In the genomic region with DNA sequence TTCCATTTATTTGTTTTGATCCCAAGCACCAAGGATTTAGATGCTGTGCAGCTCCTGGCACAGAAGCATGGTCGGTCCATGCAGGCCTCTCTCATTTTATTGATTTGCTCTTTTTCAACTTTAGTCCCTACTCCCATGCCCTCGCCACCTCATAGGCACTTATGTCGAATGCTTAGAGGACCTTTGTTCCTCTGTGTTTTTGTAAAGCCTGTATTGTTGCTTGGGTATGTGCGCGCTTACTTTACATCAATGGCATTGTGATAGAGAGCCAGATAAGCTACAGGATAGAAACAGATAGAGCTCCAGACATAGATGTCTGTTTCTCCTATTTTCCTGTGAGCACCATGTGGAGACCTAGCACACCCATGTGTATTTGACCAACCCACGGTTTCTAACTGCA, we compare ENCODE assay signal across 18 cellular contexts.
DNase-seq lines count a peak whose midpoint lies in the region; ATAC-seq and TF ChIP-seq lines count a peak whose summit lies in the region.
"Had no signal": no experiment of that assay in that cellular context is flagged by ENCODE, and none has a peak within 500 bp of the region (broad histone marks: within the 10 kb centered on the region; RNA-seq: fewer than 3 reads in every experiment).

No MANE protein-coding gene starts in this region.

- H3K36me3 Mint-ChIP-seq in mesothelial cell of epicardium = no peaks in the 10 kb centered on the region
- H3K36me3 Mint-ChIP-seq: CD4-positive, CD25-positive, alpha-beta regulatory T cell had no signal

- H3K4me1 Mint-ChIP-seq in mesothelial cell of epicardium = no peaks in the 10 kb centered on the region

- ATAC-seq in HG02870 (IDR thresholded peaks at IDR 0.05; ENCODE audit: unreplicated experiment) = peak; percentile 4
- ATAC-seq in HG03432 (IDR thresholded peaks at IDR 0.05; ENCODE audit: unreplicated experiment) = no peak
- no peak for ATAC-seq in HG02588 (IDR thresholded peaks at IDR 0.05; ENCODE audit: unreplicated experiment)
- ATAC-seq: Right ventricle myocardium inferior had no signal

- H3K4me3 Mint-ChIP-seq in mesothelial cell of epicardium = no peak overlapping the region
- H3K4me3 Mint-ChIP-seq: CD4-positive, CD25-positive, alpha-beta regulatory T cell had no signal

- H3K36me3 ChIP-seq in KOPT-K1 (ENCODE audit: insufficient read depth, low read length) = no peaks in the 10 kb centered on the region
- H3K36me3 ChIP-seq: SJSA1 had no signal

- no peak for TF ChIP-seq CTCF in mesothelial cell of epicardium (IDR thresholded peaks at IDR 0.05; ENCODE audit: unreplicated experiment)

- no peaks in the 10 kb centered on the region for H3K27me3 Mint-ChIP-seq in mesothelial cell of epicardium (ENCODE audit: low read depth)
- H3K27me3 Mint-ChIP-seq: CD4-positive, CD25-positive, alpha-beta regulatory T cell had no signal

- H3K27ac ChIP-seq in KOPT-K1 (ENCODE audit: low read depth, low read length, poor library complexity, severe bottlenecking) (peak overlapping the region; percentile 66), caudate nucleus (ENCODE audit: low read depth, low read length) (peak overlapping the region; percentile 98), substantia nigra (ENCODE audit: low read depth, low read length, poor library complexity, severe bottlenecking) (peak overlapping the region; percentile 97)
- H3K27ac ChIP-seq: SJSA1 had no signal

- H3K27ac Mint-ChIP-seq in mesothelial cell of epicardium = no peak overlapping the region
- H3K27ac Mint-ChIP-seq: CD4-positive, CD25-positive, alpha-beta regulatory T cell had no signal

- peaks cover 10% of the 10 kb centered on the region for H3K9me3 Mint-ChIP-seq in mesothelial cell of epicardium

- no peak for DNase-seq in caudate nucleus (lab: John Stamatoyannopoulos, UW)
- no peak for DNase-seq in substantia nigra (lab: John Stamatoyannopoulos, UW)
- DNase-seq in mesothelial cell of epicardium (ENCODE audit: low spot score in 2 of 2, unreplicated experiment in 2 of 2) = no peak
- DNase-seq: BE2C; CD4-positive, CD25-positive, alpha-beta regulatory T cell; COR-L47; DMS79 treated with DMSO at 0.1 percent for 48 hours; H7; Kasumi-1; NCI-H1417; NCI-H1694 treated with DMSO at 0.1 percent for 48 hours; NCI-H2081 treated with DMSO at 0.1 percent for 48 hours had no signal

- H3K9me3 ChIP-seq in KOPT-K1 (ENCODE audit: insufficient read depth, low read length, poor library complexity, severe bottlenecking) = no peaks in the 10 kb centered on the region
- H3K9me3 ChIP-seq: BE2C had no signal
